1 cellular context compared by ENCODE assay signal in genomic region chr21:38802050-38803026, GRCh38.
A peak's percentile ranks its signal among the peaks of the same experiment; 100 is the strongest.
TF ChIP-seq lines count a peak whose summit lies in the region.

No MANE protein-coding gene starts in this region.

TF ChIP-seq in HepG2, 621 proteins besides CTCF, POLR2A, EP300 and RAD21 (continued from another document):
- TF ChIP-seq PAXIP1 (CRISPR knock-in tag; conservative IDR thresholded peaks at IDR 0.05) (peak; percentile 74), MIER2 (CRISPR knock-in tag; IDR thresholded peaks at IDR 0.05) (no peak), HMGXB3 (CRISPR knock-in tag; IDR thresholded peaks at IDR 0.05; ENCODE audit: borderline replicate concordance) (no peak), ADNP (CRISPR knock-in tag; IDR thresholded peaks at IDR 0.05) (no peak), DRAP1 (CRISPR knock-in tag; IDR thresholded peaks at IDR 0.05) (peak; percentile 23), ZNF780A (CRISPR knock-in tag; IDR thresholded peaks at IDR 0.05) (no peak), ZNF20 (CRISPR knock-in tag; IDR thresholded peaks at IDR 0.05) (no peak), ZNF33A (CRISPR knock-in tag; IDR thresholded peaks at IDR 0.05; ENCODE audit: borderline replicate concordance) (no peak), ZNF652 (CRISPR knock-in tag; IDR thresholded peaks at IDR 0.05; ENCODE audit: borderline replicate concordance, low read depth) (no peak), FOXA3 (CRISPR knock-in tag; IDR thresholded peaks at IDR 0.05) (peak; percentile 90), ZNF609 (CRISPR knock-in tag; IDR thresholded peaks at IDR 0.05; ENCODE audit: borderline replicate concordance) (peak; percentile 73; the same call in 1 of the 2 replicates), NPAS2 (CRISPR knock-in tag; IDR thresholded peaks at IDR 0.05; ENCODE audit: borderline replicate concordance) (no peak), IRX3 (CRISPR knock-in tag; IDR thresholded peaks at IDR 0.05; ENCODE audit: borderline replicate concordance, low read depth) (no peak), SATB2 (CRISPR knock-in tag; IDR thresholded peaks at IDR 0.05) (no peak), MXI1 (IDR thresholded peaks at IDR 0.05; ENCODE audit: borderline replicate concordance, low read depth, low read length) (peak; percentile 46; the same call in 1 of the 3 replicates), ZNF234 (CRISPR knock-in tag; conservative IDR thresholded peaks at IDR 0.05) (no peak), DPF2 (CRISPR knock-in tag; IDR thresholded peaks at IDR 0.05; ENCODE audit: borderline replicate concordance, low read depth) (peak; percentile 46; the same call in 1 of the 2 replicates), CEBPB (IDR thresholded peaks at IDR 0.05; ENCODE audit: borderline replicate concordance, low read depth, low read length) (peak; percentile 46; the same call in 1 of the 2 replicates), ZMYM4 (CRISPR knock-in tag; IDR thresholded peaks at IDR 0.05) (0 out of 2 replicates have a peak, but pooled peaks have one; percentile 23), HMGXB4 (CRISPR knock-in tag; IDR thresholded peaks at IDR 0.05; ENCODE audit: borderline replicate concordance in 1 of 2, low read depth in 1 of 2) (no peak), ZNF275 (CRISPR knock-in tag; IDR thresholded peaks at IDR 0.05; ENCODE audit: borderline replicate concordance) (no peak), TFAP4 (IDR thresholded peaks at IDR 0.05; ENCODE audit: borderline replicate concordance, low read depth) (peak; percentile 58; the same call in 1 of the 2 replicates), SP2 (CRISPR knock-in tag; IDR thresholded peaks at IDR 0.05) (no peak), SAP130 (CRISPR knock-in tag; IDR thresholded peaks at IDR 0.05; ENCODE audit: low read depth) (peak; percentile 61), ZNF720 (CRISPR knock-in tag; IDR thresholded peaks at IDR 0.05) (no peak), SALL1 (CRISPR knock-in tag; IDR thresholded peaks at IDR 0.05) (0 out of 2 replicates have a peak, but pooled peaks have one; percentile 19), ZNF577 (CRISPR knock-in tag; IDR thresholded peaks at IDR 0.05; ENCODE audit: borderline replicate concordance, low read depth) (no peak), CCDC6 (CRISPR knock-in tag; IDR thresholded peaks at IDR 0.05) (no peak), GATA4 (IDR thresholded peaks at IDR 0.05; ENCODE audit: borderline replicate concordance, low read depth) (0 out of 2 replicates have a peak, but pooled peaks have one; percentile 22), NR2F1 (CRISPR knock-in tag; IDR thresholded peaks at IDR 0.05) (peak in 1 of 2 experiments; percentile 63; a peak in 2 of 4 replicates), SOX5 (CRISPR knock-in tag; IDR thresholded peaks at IDR 0.05; ENCODE audit: borderline replicate concordance) (peak; percentile 70; the same call in 1 of the 2 replicates), ZFP36 (IDR thresholded peaks at IDR 0.05; ENCODE audit: borderline replicate concordance, low read depth, low read length, partially characterized antibody) (peak; percentile 59), HNF4A (CRISPR knock-in tag; IDR thresholded peaks at IDR 0.05) (peak; percentile 85), RFXANK (CRISPR knock-in tag; IDR thresholded peaks at IDR 0.05) (no peak), FOXA1 (IDR thresholded peaks at IDR 0.05) (peak; percentile 86), FOXA1 (CRISPR knock-in tag; IDR thresholded peaks at IDR 0.05) (peak; percentile 96)
